ENCODE assay signal across 16 cellular contexts in genomic region chr1:156455362-156455761, GRCh38. TPM values are rescaled to one million over a fixed set of nuclear protein-coding genes. Genes with fewer than 3 reads are reported as not detected.
DNase-seq lines count a peak whose midpoint lies in the region; ATAC-seq, FAIRE-seq and TF ChIP-seq lines count a peak whose summit lies in the region.
"Had no signal": no experiment of that assay in that cellular context is flagged by ENCODE, and none has a peak within 500 bp of the region (broad histone marks: within the 10 kb centered on the region; RNA-seq: fewer than 3 reads in every experiment).

No MANE protein-coding gene starts in this region.

- no peak overlapping the region for H2BK120ac ChIP-seq in H1 (replicated peaks; ENCODE audit: low read depth, low read length)

- no peak overlapping the region for H2BK15ac ChIP-seq in H1 (ENCODE audit: low read length)

- H2BK12ac ChIP-seq in H1 (ENCODE audit: low read depth, low read length), result no peak overlapping the region

- TF ChIP-seq EP300 in HepG2 (IDR thresholded peaks at IDR 0.05; ENCODE audit: low read depth in 2 of 2, low read length in 2 of 2), result no peak
- TF ChIP-seq EP300 in HepG2 (CRISPR knock-in tag; IDR thresholded peaks at IDR 0.05; ENCODE audit: borderline replicate concordance), result no peak
- TF ChIP-seq EP300 in H1 (IDR thresholded peaks at IDR 0.05; ENCODE audit: borderline replicate concordance in 1 of 2, low read depth in 2 of 2, low read length in 2 of 2), result no peak

- H3K27ac ChIP-seq in liver (ENCODE audit: low read depth in 1 of 2, low read length in 2 of 2) (peak overlapping the region in 1 of 2 donors; percentile 20), HepG2 (ENCODE audit: extremely low read length, insufficient read depth, low read length) (no peak overlapping the region), H1 (ENCODE audit: low read depth, low read length) (no peak overlapping the region), OCI-LY7 (ENCODE audit: low read depth, low read length, poor library complexity, severe bottlenecking) (no peak overlapping the region)

- CTCF ChIA-PET in HepG2 (lab: Yijun Ruan, JAX; ENCODE audit: low intra/inter-chr PET ratio, low total read pairs), result interaction anchor here (2.0 kb wide), 1 partner anchor 25 kb away, joined by 7 read pairs; no protein-coding TSS in a partner anchor
- CTCF ChIA-PET in H1 (lab: Charles Lee; ENCODE audit: partially characterized antibody), result interaction anchor here (0.6 to 12.1 kb wide), 7 partner anchors 10 to 97 kb away, joined by 3 to 574 read pairs (median 4); no protein-coding TSS in a partner anchor
- CTCF ChIA-PET in OCI-LY7 (lab: Charles Lee; ENCODE audit: unreplicated experiment), result no interaction called here

- TF ChIP-seq RAD21 in liver (IDR thresholded peaks at IDR 0.05) (peak in 1 of 2 donors; percentile 19), HepG2 (CRISPR knock-in tag; IDR thresholded peaks at IDR 0.05) (no peak), H1 (IDR thresholded peaks at IDR 0.05 in 1 of 2, conservative IDR thresholded peaks at IDR 0.05 in 1 of 2; ENCODE audit: low read depth in 2 of 2, low read length in 2 of 2) (no peak)

- no peaks in the 10 kb centered on the region for H3K9me2 ChIP-seq in OCI-LY7 (ENCODE audit: insufficient read depth, low read length)

- DNase-seq in HepG2 (ENCODE audit: low spot score) (no peak), H1 (ENCODE audit: low read depth in 1 of 2, low spot score in 2 of 2) (no peak), neural crest cell (ENCODE audit: low read depth, low spot score) (no peak), NCI-H2107 treated with DMSO at 0.1 percent for 48 hours (lab: John Stamatoyannopoulos, UW; ENCODE audit: unreplicated experiment) (no peak), OCI-LY7 (ENCODE audit: low spot score) (no peak)
- no peak for DNase-seq in stimulated activated CD4-positive, alpha-beta T cell treated with anti-CD3 and anti-CD28 coated beads, Interleukin-15, amount 100 ng/mL, for 24 hours
- DNase-seq: BE2C; Caco-2; CD8-positive, alpha-beta memory T cell; DMS53; GF-D8; H9 had no signal

- H3K79me1 ChIP-seq in H1 (ENCODE audit: low read depth, low read length), result no peaks in the 10 kb centered on the region

- H4K5ac ChIP-seq in H1 (ENCODE audit: insufficient read length, low read depth, low read length), result no peak overlapping the region

- POLR2A ChIA-PET in HepG2 (lab: Yijun Ruan, JAX), result no interaction called here
- POLR2A ChIA-PET in H1 (lab: Charles Lee; ENCODE audit: partially characterized antibody), result interaction anchor here (0.6 to 0.8 kb wide), 2 partner anchors 128 to 136 kb away, joined by 3 read pairs; partner anchors contain the start of gene NAXE
- POLR2A ChIA-PET in OCI-LY7 (lab: Charles Lee), result interaction anchor here (0.9 kb wide), 1 partner anchor 137 kb away, joined by 3 read pairs; the partner anchor contains the start of gene NAXE

- no peaks in the 10 kb centered on the region for H3K27me3 Mint-ChIP-seq in IgD-negative memory B cell
- H3K27me3 Mint-ChIP-seq in neural crest cell (ENCODE audit: low read depth), result peaks cover 40% of the 10 kb centered on the region

- H3K79me2 ChIP-seq in HepG2 (ENCODE audit: insufficient read depth, low read length) (no peaks in the 10 kb centered on the region), H1 (ENCODE audit: control insufficient read depth in 1 of 2, insufficient read depth in 2 of 2, low read length in 2 of 2) (no peaks in the 10 kb centered on the region), OCI-LY7 (ENCODE audit: insufficient read depth, low read depth, low read length) (no peaks in the 10 kb centered on the region)

- H3K36me3 Mint-ChIP-seq in IgD-negative memory B cell (no peaks in the 10 kb centered on the region), neural crest cell (ENCODE audit: low read depth) (no peaks in the 10 kb centered on the region)

- H3K27me3 ChIP-seq in liver (ENCODE audit: control insufficient read depth in 4 of 4, insufficient read depth in 4 of 4, low read length in 3 of 4) (no peaks in the 10 kb centered on the region), HepG2 (ENCODE audit: control insufficient read depth in 1 of 2, insufficient read depth in 2 of 2, low read length in 2 of 2) (0 out of 5 replicates have a peak, but pooled peaks cover 0 to 2% of the 10 kb centered on the region in 2 experiments), H1 (replicated peaks in 1 of 4; ENCODE audit: control insufficient read depth in 3 of 4, extremely low read depth in 1 of 4, insufficient read depth in 3 of 4, low read length in 3 of 4) (no peaks in the 10 kb centered on the region)
- H3K27me3 ChIP-seq: BE2C had no signal

- H4K8ac ChIP-seq in H1 (ENCODE audit: extremely low read depth, insufficient read depth, low read length), result no peak overlapping the region

- H3K4me1 ChIP-seq in liver (ENCODE audit: control insufficient read depth in 4 of 4, insufficient read depth in 4 of 4, low read length in 3 of 4), result peaks cover 6 to 39% (median 25%) of the 10 kb centered on the region in 4 donors
- H3K4me1 ChIP-seq in HepG2 (ENCODE audit: insufficient read depth, low read length), result peaks cover 54% of the 10 kb centered on the region
- 0 out of 7 replicates have a peak, but pooled peaks cover 0 to 2% (median 0%) of the 10 kb centered on the region in 4 experiments for H3K4me1 ChIP-seq in H1 (replicated peaks in 1 of 4; ENCODE audit: control insufficient read depth in 3 of 4, insufficient read depth in 4 of 4, low read length in 3 of 4)
- H3K4me1 ChIP-seq in OCI-LY7 (ENCODE audit: insufficient read depth, low read length, poor library complexity, severe bottlenecking), result peaks cover 20% of the 10 kb centered on the region
- H3K4me1 ChIP-seq: BE2C had no signal

- no peak overlapping the region for H2BK5ac ChIP-seq in H1 (ENCODE audit: low read depth, low read length)

- H4K20me1 ChIP-seq in HepG2 (ENCODE audit: insufficient read depth, low read length) (no peaks in the 10 kb centered on the region), H1 (replicated peaks in 1 of 2; ENCODE audit: control insufficient read depth in 1 of 2, insufficient read depth in 2 of 2, low read length in 2 of 2) (no peaks in the 10 kb centered on the region), OCI-LY7 (ENCODE audit: insufficient read depth, low read length) (no peaks in the 10 kb centered on the region)

- H4K91ac ChIP-seq in H1 (replicated peaks; ENCODE audit: insufficient read length, low read length), result no peak overlapping the region

- TF ChIP-seq POLR2A in HepG2 (IDR thresholded peaks at IDR 0.05; ENCODE audit: insufficient read depth in 1 of 2, low read depth in 2 of 2, low read length in 2 of 2) (no peak), H1 (IDR thresholded peaks at IDR 0.05; ENCODE audit: control extremely low read depth in 1 of 2, low read depth in 2 of 2, low read length in 2 of 2) (no peak)

- H3K36me3 ChIP-seq in liver (ENCODE audit: control insufficient read depth in 4 of 4, insufficient read depth in 3 of 4, low read depth in 1 of 4, low read length in 3 of 4) (no peaks in the 10 kb centered on the region), HepG2 (replicated peaks in 1 of 2; ENCODE audit: control insufficient read depth in 1 of 2, insufficient read depth in 2 of 2, low read length in 2 of 2) (no peaks in the 10 kb centered on the region), H1 (ENCODE audit: control insufficient read depth in 2 of 4, insufficient read depth in 4 of 4, low read length in 3 of 4) (no peaks in the 10 kb centered on the region), OCI-LY7 (ENCODE audit: insufficient read depth, low read length) (no peaks in the 10 kb centered on the region)
- H3K36me3 ChIP-seq: BE2C had no signal

- no peaks in the 10 kb centered on the region for H3K9me3 ChIP-seq in liver (ENCODE audit: control insufficient read depth in 4 of 4, low read length in 3 of 4)
- H3K9me3 ChIP-seq in HepG2 (ENCODE audit: low read length), result no peaks in the 10 kb centered on the region
- H3K9me3 ChIP-seq in H1 (ENCODE audit: insufficient read depth in 2 of 2, low read depth in 1 of 2, low read length in 1 of 2), result no peaks in the 10 kb centered on the region
- H3K9me3 ChIP-seq in OCI-LY7 (ENCODE audit: low read length), result no peaks in the 10 kb centered on the region
- H3K9me3 ChIP-seq: A549, BE2C, Caco-2 had no signal

- no peak overlapping the region for H3K4me3 ChIP-seq in liver (ENCODE audit: low read depth in 1 of 3, low read length in 3 of 3)
- H3K4me3 ChIP-seq in HepG2 (replicated peaks in 1 of 3; ENCODE audit: insufficient read depth in 1 of 3, low read depth in 2 of 3, low read length in 3 of 3), result no peak overlapping the region
- H3K4me3 ChIP-seq in H1 (ENCODE audit: extremely low read depth in 1 of 4, insufficient read depth in 2 of 4, low read depth in 3 of 4, low read length in 4 of 4), result no peak overlapping the region
- H3K4me3 ChIP-seq in OCI-LY7 (ENCODE audit: low read depth, low read length, poor library complexity, severe bottlenecking), result no peak overlapping the region

- H3K18ac ChIP-seq in H1 (ENCODE audit: extremely low read depth, low read length), result no peak overlapping the region

- 43% methylated on average over 7 of the region's 7 CpGs for WGBS in liver
- WGBS in HepG2 (ENCODE audit: low lambda C conversion rate), result 21% methylated on average over 7 of the region's 7 CpGs
- 89% methylated on average over 7 of the region's 7 CpGs; no CpG with 5 or more reads in 1 of the 2 experiments for WGBS in H1 (ENCODE audit: extremely low coverage in 1 of 2, insufficient coverage in 1 of 2, insufficient read length in 1 of 2, insufficient replicate concordance in 2 of 2, low coverage in 1 of 2, low lambda C conversion rate in 2 of 2, missing lambda C conversion rate in 1 of 2), 2 experiments

- BruUV-seq in HepG2 (replicated peaks; lab: Mats Ljungman, UMichigan) (no TSS peak), OCI-LY7 (replicated peaks; lab: Mats Ljungman, UMichigan) (no TSS peak)

- no peak overlapping the region for H3K14ac ChIP-seq in H1 (ENCODE audit: insufficient read length)

- 0 out of 2 replicates have a peak overlapping the region, but pooled peaks have one; percentile 15 for H2AK5ac ChIP-seq in H1 (ENCODE audit: low read depth, low read length)

- H3K9ac ChIP-seq in liver (ENCODE audit: low read depth in 1 of 2, low read length in 2 of 2) (no peak overlapping the region), HepG2 (ENCODE audit: insufficient read depth, low read depth, low read length) (no peak overlapping the region), H1 (replicated peaks in 1 of 4; ENCODE audit: extremely low read depth in 1 of 4, low read depth in 3 of 4, low read length in 3 of 4) (no peak overlapping the region)

- FAIRE-seq in HepG2 (lab: Jason Lieb, UNC) (no peak), H1 (lab: Jason Lieb, UNC) (no peak)
- FAIRE-seq: A549, GM19239 had no signal

- H3K23me2 ChIP-seq in H1 (ENCODE audit: low read depth, low read length), result peaks cover 5% of the 10 kb centered on the region

- H2AFZ ChIP-seq in HepG2 (ENCODE audit: low read length) (no peak overlapping the region), H1 (ENCODE audit: low read length) (no peak overlapping the region), OCI-LY7 (ENCODE audit: low read length) (no peak overlapping the region)

- H3K27ac Mint-ChIP-seq in IgD-negative memory B cell (peak overlapping the region in 2 of 3 donors; percentile 97 to 99), neural crest cell (ENCODE audit: unreplicated experiment) (no peak overlapping the region)

- H3K4me3 Mint-ChIP-seq in IgD-negative memory B cell (no peak overlapping the region), neural crest cell (peak overlapping the region; percentile 20)

- in situ Hi-C loops in HepG2 (cut with HindIII; ENCODE audit: extremely low pct_ligation_motif_present, low pct_unique_long_range_greater_than_20kb), result loop anchor here (5.0 kb wide), 1 partner anchor 47 kb away; the partner anchor contains the start of gene MEF2D

- H3K4me2 ChIP-seq in HepG2 (ENCODE audit: low read depth, low read length) (no peak overlapping the region), H1 (ENCODE audit: insufficient read depth in 1 of 2, low read depth in 2 of 2, low read length in 2 of 2) (no peak overlapping the region; a peak in 1 of 4 replicates), OCI-LY7 (ENCODE audit: low read length) (no peak overlapping the region)

- TF ChIP-seq CTCF in liver (IDR thresholded peaks at IDR 0.05; ENCODE audit: low read depth, low read length, missing input control) (no peak), HepG2 (CRISPR knock-in tag; IDR thresholded peaks at IDR 0.05) (no peak), H1 (IDR thresholded peaks at IDR 0.05; ENCODE audit: control extremely low read depth in 1 of 3, insufficient read depth in 1 of 3, low read depth in 1 of 3, low read length in 3 of 3) (no peak), neural crest cell (conservative IDR thresholded peaks at IDR 0.05) (no peak), OCI-LY7 (conservative IDR thresholded peaks at IDR 0.05; ENCODE audit: low read length) (no peak)

- H3K23ac ChIP-seq in H1 (ENCODE audit: insufficient read length), result no peak overlapping the region

- ATAC-seq in HepG2, result no peak
- ATAC-seq: A549 had no signal

- H3K56ac ChIP-seq in H1 (replicated peaks; ENCODE audit: insufficient read length, low read depth, low read length), result no peak overlapping the region

- intact Hi-C loops in HepG2 (cut with micrococcal nuclease; ENCODE audit: unreplicated experiment), result no loop called here
- intact Hi-C loops in OCI-LY7 (cut with micrococcal nuclease; ENCODE audit: unreplicated experiment), result no loop called here

- H3K4me1 Mint-ChIP-seq in IgD-negative memory B cell (peaks cover 7 to 11% (median 8%) of the 10 kb centered on the region in 3 donors), neural crest cell (peaks cover 18% of the 10 kb centered on the region)

- H2BK20ac ChIP-seq in H1 (ENCODE audit: low read length), result no peak overlapping the region

- H3K9me3 Mint-ChIP-seq in IgD-negative memory B cell (no peaks in the 10 kb centered on the region), neural crest cell (no peaks in the 10 kb centered on the region)
- H3K9me3 Mint-ChIP-seq: CD8-positive, alpha-beta memory T cell; H9 had no signal

- no peak overlapping the region for H3K4ac ChIP-seq in H1 (replicated peaks; ENCODE audit: insufficient read length, low read depth, low read length)

RNA-seq across cellular contexts. Expression of gene MEF2D, which starts 45.2 kb away (rescaled TPM):
- total RNA-seq in liver (1 to 10 TPM; 5.2 to 5.7 TPM), HepG2 (2016; rRNA removed; fragmentation: Illumina TruSeq; extraction: Trizol) (1.3 and 1.6 TPM in 2 replicates), neural crest cell (12.2 and 17.3 TPM in 2 replicates), OCI-LY7 (2022) (92.3 and 101 TPM in 2 replicates)
- polyA plus RNA-seq in liver (1 to 10 TPM; 3.4 to 7.6 TPM), HepG2 (2011; rRNA removed) (3.9 and 4.8 TPM in 2 replicates), IgD-negative memory B cell (16.2 TPM), H1 (2011; rRNA removed) (20.3 and 44.4 TPM in 2 replicates)
- total RNA-seq in HepG2 (2016; cell fraction: cytosol; rRNA removed; fragmentation: Illumina TruSeq; extraction: Trizol; ENCODE audit: low read depth), result 0.10 and 0.18 TPM in 2 replicates
- total RNA-seq in HepG2 (2016; cell fraction: insoluble cytoplasmic fraction; rRNA removed; fragmentation: Illumina TruSeq; extraction: Trizol), result 0.94 and 1.4 TPM in 2 replicates
- 0.86 and 1.1 TPM in 2 replicates for total RNA-seq in HepG2 (2016; cell fraction: membrane; rRNA removed; fragmentation: Illumina TruSeq; extraction: Trizol)
- 1.6 and 2.1 TPM in 2 replicates for total RNA-seq in HepG2 (2016; cell fraction: nucleus; rRNA removed; fragmentation: Illumina TruSeq; extraction: Trizol)
- polyA plus RNA-seq in HepG2 (2011; cell fraction: cytosol; rRNA removed), result 3.4 and 4.5 TPM in 2 replicates
- 16.7 and 19.0 TPM in 2 replicates for polyA plus RNA-seq in HepG2 (2011; cell fraction: nucleus; rRNA removed)
- 7.2 and 7.9 TPM in 2 replicates for polyA plus RNA-seq in HepG2 (2012)
- polyA plus RNA-seq in HepG2 (2016; cell fraction: cytosol; fragmentation: Illumina TruSeq; extraction: Trizol; ENCODE audit: low read depth), result 0.14 and 0.24 TPM in 2 replicates
- 2.7 and 4.2 TPM in 2 replicates for polyA plus RNA-seq in HepG2 (2016; cell fraction: insoluble cytoplasmic fraction; fragmentation: Illumina TruSeq; extraction: Trizol; ENCODE audit: low read depth)
- 0.64 and 0.70 TPM in 2 replicates for polyA plus RNA-seq in HepG2 (2016; cell fraction: membrane; fragmentation: Illumina TruSeq; extraction: Trizol; ENCODE audit: low read depth)
- polyA plus RNA-seq in HepG2 (2016; cell fraction: nucleus; fragmentation: Illumina TruSeq; extraction: Trizol; ENCODE audit: insufficient read depth, low read depth), result 5.2 and 6.2 TPM in 2 replicates
- 6.9 and 12.7 TPM in 2 replicates for polyA minus RNA-seq in HepG2 (2011; rRNA and poly(A)+ RNA removed; ENCODE audit: low replicate concordance)
- polyA minus RNA-seq in HepG2 (2011; cell fraction: cytosol; rRNA and poly(A)+ RNA removed), result 4.3 and 7.2 TPM in 2 replicates
- polyA minus RNA-seq in HepG2 (2011; cell fraction: nucleus; rRNA and poly(A)+ RNA removed), result 5.4 and 6.3 TPM in 2 replicates
- total RNA-seq in H1 (2021; fragmentation: NEBNext Ultra II Directional; extraction: Animal tissue kit (Norgen Biotek cat#: 25700)), result 17.3 and 19.5 TPM in 2 replicates
- 12.4 TPM for polyA plus RNA-seq in H1 (2011; cell fraction: cytosol; rRNA removed)
- polyA plus RNA-seq in H1 (2011; cell fraction: nucleus; rRNA removed), result 19.5 TPM
- 10.3 to 14.6 TPM (median 12.8 TPM) in 4 replicates for polyA plus RNA-seq in H1 (2012, experiment 1 of 2)
- polyA plus RNA-seq in H1 (2012, experiment 2 of 2), result 8.1 TPM
- polyA plus RNA-seq in H1 (2013, experiment 1 of 2), result 9.1 TPM
- 8.8 TPM for polyA plus RNA-seq in H1 (2013, experiment 2 of 2)
- 6.7 and 7.7 TPM in 2 replicates for polyA minus RNA-seq in H1 (2011; rRNA and poly(A)+ RNA removed)
- polyA minus RNA-seq in H1 (2011; cell fraction: cytosol; rRNA and poly(A)+ RNA removed), result 14.5 TPM
- polyA minus RNA-seq in H1 (2011; cell fraction: nucleus; rRNA and poly(A)+ RNA removed), result 9.3 TPM
- 23.4 and 42.7 TPM in 2 replicates for total RNA-seq in OCI-LY7 (2014; rRNA removed; shearing (Covaris generic))
